ENCODE assay signal across 8 cellular contexts in the genomic region with DNA sequence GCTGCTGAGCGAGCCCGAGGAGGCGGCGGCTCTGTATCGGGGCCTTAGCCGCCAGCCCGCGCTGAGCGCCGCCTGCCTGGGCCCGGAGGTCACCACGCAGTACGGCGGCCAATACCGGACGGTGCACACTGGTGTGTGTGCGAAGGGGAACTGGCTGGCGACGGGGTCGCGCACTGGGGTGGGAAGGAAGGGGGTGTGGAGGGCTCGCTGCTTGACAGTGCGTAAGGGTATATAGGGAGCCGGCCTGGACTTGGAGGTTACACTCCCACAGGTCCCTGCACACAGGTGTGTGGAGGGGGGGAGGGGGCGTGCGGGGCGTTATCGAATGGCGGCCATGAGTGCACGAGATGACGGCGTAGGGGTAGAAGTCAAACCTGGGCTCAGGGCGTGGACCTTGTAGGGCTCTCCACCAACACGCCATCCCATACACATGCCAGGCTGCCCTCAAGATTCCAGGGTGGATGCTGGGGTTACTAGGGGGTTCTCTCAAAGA. TPM values are rescaled to one million over a fixed set of nuclear protein-coding genes. Genes with fewer than 3 reads are reported as not detected.
DNase-seq lines count a peak whose midpoint lies in the region; ATAC-seq lines count a peak whose summit lies in the region.

No MANE protein-coding gene starts in this region.

- H3K4me1 Mint-ChIP-seq in T-helper 1 cell treated with Interleukin-12 subunit alpha and Interleukin-12 subunit beta and Interleukin-4 antibody, amounts not matched to agents 30 μg/mL and 1 μg/mL, for 36 hours (ENCODE audit: low read depth): peaks cover 20% of the 10 kb centered on the region
- H3K4me1 Mint-ChIP-seq in immature natural killer cell: peaks cover 27 to 37% of the 10 kb centered on the region in 2 donors
- peaks cover 35% of the 10 kb centered on the region for H3K4me1 Mint-ChIP-seq in stimulated activated effector memory CD8-positive, alpha-beta T cell treated with anti-CD3 and anti-CD28 coated beads, Interleukin-12 subunit alpha, Interleukin-12 subunit beta, amount 100 ng/mL, for 72 hours

- ATAC-seq in HG03460 (IDR thresholded peaks at IDR 0.05; ENCODE audit: unreplicated experiment): peak; percentile 21
- peak; percentile 34 for ATAC-seq in stimulated activated effector memory CD8-positive, alpha-beta T cell treated with anti-CD3 and anti-CD28 coated beads, Interleukin-12 subunit alpha, Interleukin-12 subunit beta, amount 100 ng/mL, for 72 hours

- no peaks in the 10 kb centered on the region for H3K27me3 Mint-ChIP-seq in T-helper 1 cell treated with Interleukin-12 subunit alpha and Interleukin-12 subunit beta and Interleukin-4 antibody, amounts not matched to agents 30 μg/mL and 1 μg/mL, for 36 hours (ENCODE audit: low read depth)
- peaks cover 0 to 7% (median 7%) of the 10 kb centered on the region in 3 donors for H3K27me3 Mint-ChIP-seq in immature natural killer cell (ENCODE audit: low read depth in 3 of 3)

- peak overlapping the region; percentile 97 for H3K27ac Mint-ChIP-seq in T-helper 1 cell treated with Interleukin-12 subunit alpha and Interleukin-12 subunit beta and Interleukin-4 antibody, amounts not matched to agents 30 μg/mL and 1 μg/mL, for 36 hours
- peak overlapping the region; percentile 29 to 97 (median 88) for H3K27ac Mint-ChIP-seq in immature natural killer cell
- H3K27ac Mint-ChIP-seq in stimulated activated effector memory CD8-positive, alpha-beta T cell treated with anti-CD3 and anti-CD28 coated beads, Interleukin-12 subunit alpha, Interleukin-12 subunit beta, amount 100 ng/mL, for 72 hours: peak overlapping the region; percentile 98

- H3K9me3 Mint-ChIP-seq in T-helper 1 cell treated with Interleukin-12 subunit alpha and Interleukin-12 subunit beta and Interleukin-4 antibody, amounts not matched to agents 30 μg/mL and 1 μg/mL, for 36 hours: no peaks in the 10 kb centered on the region
- H3K9me3 Mint-ChIP-seq in immature natural killer cell: no peaks in the 10 kb centered on the region
- no peaks in the 10 kb centered on the region for H3K9me3 Mint-ChIP-seq in stimulated activated effector memory CD8-positive, alpha-beta T cell treated with anti-CD3 and anti-CD28 coated beads, Interleukin-12 subunit alpha, Interleukin-12 subunit beta, amount 100 ng/mL, for 72 hours

- peaks cover 6% of the 10 kb centered on the region for H3K36me3 Mint-ChIP-seq in T-helper 1 cell treated with Interleukin-12 subunit alpha and Interleukin-12 subunit beta and Interleukin-4 antibody, amounts not matched to agents 30 μg/mL and 1 μg/mL, for 36 hours (ENCODE audit: low read depth)
- H3K36me3 Mint-ChIP-seq in immature natural killer cell: peaks cover 4 to 5% (median 4%) of the 10 kb centered on the region in 3 donors
- peaks cover 30% of the 10 kb centered on the region for H3K36me3 Mint-ChIP-seq in stimulated activated effector memory CD8-positive, alpha-beta T cell treated with anti-CD3 and anti-CD28 coated beads, Interleukin-12 subunit alpha, Interleukin-12 subunit beta, amount 100 ng/mL, for 72 hours

- H3K4me3 Mint-ChIP-seq in T-helper 1 cell treated with Interleukin-12 subunit alpha and Interleukin-12 subunit beta and Interleukin-4 antibody, amounts not matched to agents 30 μg/mL and 1 μg/mL, for 36 hours: peak overlapping the region; percentile 93
- H3K4me3 Mint-ChIP-seq in immature natural killer cell: peak overlapping the region; percentile 91 to 96 (median 93)
- peak overlapping the region; percentile 86 for H3K4me3 Mint-ChIP-seq in stimulated activated effector memory CD8-positive, alpha-beta T cell treated with anti-CD3 and anti-CD28 coated beads, Interleukin-12 subunit alpha, Interleukin-12 subunit beta, amount 100 ng/mL, for 72 hours

- DNase-seq in T-helper 1 cell (no peak), immature natural killer cell (no peak), putamen (ENCODE audit: low spot score) (no peak), SKM-1 treated with dmso at 0.1 percent for 144 hours (lab: John Stamatoyannopoulos, UW; ENCODE audit: unreplicated experiment) (no peak)
- peak; percentile 44 for DNase-seq in activated naive CD4-positive, alpha-beta T cell treated with anti-CD3 and anti-CD28 coated beads, Interleukin-2, amount 50 U/mL, for 16 hours
- no peak for DNase-seq in stimulated activated effector memory CD8-positive, alpha-beta T cell treated with anti-CD3 and anti-CD28 coated beads, Interleukin-12 subunit alpha, Interleukin-12 subunit beta, amount 100 ng/mL, for 72 hours (ENCODE audit: low spot score in 2 of 2)

RNA-seq across cellular contexts. Expression of a gene that starts 0.4 kb away (rescaled TPM):
- polyA plus RNA-seq in immature natural killer cell: 100 to 1,000 TPM in 2 of 3 donors, 10 to 100 TPM in 1; 88.0 to 130 (median 121) TPM

RNA-seq across cellular contexts. Expression of a gene that starts 14.7 kb away (rescaled TPM):
- 1 to 10 TPM in 1 of 3 donors, under 1 TPM in 1, not detected in 1; 0.19 to 1.3 TPM for polyA plus RNA-seq in immature natural killer cell

RNA-seq across cellular contexts. Expression of a gene that starts 14.8 kb away (rescaled TPM):
- 10 to 100 TPM in 2 of 3 donors, 1 to 10 TPM in 1; 2.6 to 27.1 (median 11.8) TPM for polyA plus RNA-seq in immature natural killer cell

RNA-seq across cellular contexts. Expression of a gene that starts 44.9 kb away (rescaled TPM):
- polyA plus RNA-seq in immature natural killer cell: 1 to 10 TPM in 2 of 3 donors, not detected in 1; 1.5 to 1.7 TPM

RNA-seq across cellular contexts. Expression of a gene that starts 49.2 kb away (rescaled TPM):
- 10 to 100 TPM; 13.5 to 35.2 (median 32.5) TPM for polyA plus RNA-seq in immature natural killer cell
